10 cellular contexts compared by ENCODE assay signal in the genomic region with DNA sequence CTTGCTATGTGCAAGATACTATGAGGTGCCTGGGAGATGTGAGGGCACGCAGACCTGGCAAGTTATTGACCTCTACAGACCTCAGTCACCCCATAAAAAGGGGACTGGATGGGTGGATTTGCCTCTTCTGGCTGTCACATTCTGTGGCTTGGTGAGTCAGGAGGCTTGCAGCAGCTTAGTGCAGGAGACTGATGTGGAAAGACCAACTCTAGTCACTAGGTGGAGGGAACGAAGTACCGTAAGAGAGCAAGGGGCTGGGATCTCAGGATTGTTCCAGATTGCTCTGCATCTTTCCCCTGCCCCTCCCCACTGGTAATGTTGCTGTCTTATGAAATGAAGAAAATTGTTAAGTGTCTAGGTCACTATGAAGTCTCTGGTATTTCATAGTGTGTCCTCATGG. TPM values are rescaled to one million over a fixed set of nuclear protein-coding genes. Genes with fewer than 3 reads are reported as not detected.
DNase-seq lines count a peak whose midpoint lies in the region; ATAC-seq and TF ChIP-seq lines count a peak whose summit lies in the region.
"Had no signal": no experiment of that assay in that cellular context is flagged by ENCODE, and none has a peak within 500 bp of the region (broad histone marks: within the 10 kb centered on the region; RNA-seq: fewer than 3 reads in every experiment).

No MANE protein-coding gene starts in this region.

- TF ChIP-seq POLR2A in upper lobe of left lung (IDR thresholded peaks at IDR 0.05), result no peak

- H3K36me3 ChIP-seq in upper lobe of left lung, result peaks cover 0 to 24% (median 18%) of the 10 kb centered on the region in 4 donors

- intact Hi-C loops in right cardiac atrium (cut with DNase I), result no loop called here
- intact Hi-C loops in cardiac septum (cut with DNase I), result no loop called here

- peaks cover 53% of the 10 kb centered on the region for H3K4me1 Mint-ChIP-seq in activated T-cell treated with anti-CD3 and anti-CD28 coated beads, Interleukin-2, amount 50 U/mL, for 72 hours (ENCODE audit: low read depth)
- H3K4me1 Mint-ChIP-seq in immature natural killer cell, result peaks cover 52 to 65% of the 10 kb centered on the region in 2 donors

- H3K27me3 Mint-ChIP-seq in activated T-cell treated with anti-CD3 and anti-CD28 coated beads, Interleukin-2, amount 50 U/mL, for 72 hours (ENCODE audit: low read depth), result no peaks in the 10 kb centered on the region
- peaks cover 7 to 20% (median 9%) of the 10 kb centered on the region in 3 donors for H3K27me3 Mint-ChIP-seq in immature natural killer cell (ENCODE audit: low read depth in 3 of 3)

- H3K9me3 ChIP-seq in right cardiac atrium (ENCODE audit: control insufficient read depth, low read length) (no peaks in the 10 kb centered on the region), upper lobe of left lung (no peaks in the 10 kb centered on the region)

- peak overlapping the region; percentile 60 to 93 for H3K4me3 Mint-ChIP-seq in activated T-cell treated with anti-CD3 and anti-CD28 coated beads, Interleukin-2, amount 50 U/mL, for 72 hours
- H3K4me3 Mint-ChIP-seq in immature natural killer cell, result peak overlapping the region in 1 of 5 donors; percentile 12

- H3K4me1 ChIP-seq in right cardiac atrium (ENCODE audit: control insufficient read depth, insufficient read depth, low read length) (peaks cover 20% of the 10 kb centered on the region), upper lobe of left lung (peaks cover 30 to 53% (median 34%) of the 10 kb centered on the region in 4 donors)

- no peaks in the 10 kb centered on the region for H3K9me3 Mint-ChIP-seq in activated T-cell treated with anti-CD3 and anti-CD28 coated beads, Interleukin-2, amount 50 U/mL, for 72 hours
- H3K9me3 Mint-ChIP-seq in immature natural killer cell, result no peaks in the 10 kb centered on the region

- H3K27me3 ChIP-seq in right cardiac atrium (ENCODE audit: control insufficient read depth, insufficient read depth) (no peaks in the 10 kb centered on the region), upper lobe of left lung (no peaks in the 10 kb centered on the region)

- DNase-seq in right cardiac atrium (no peak), cardiac septum (ENCODE audit: low spot score) (no peak), immature natural killer cell (no peak), upper lobe of left lung (peak in 1 of 2 donors; percentile 33), midbrain (lab: John Stamatoyannopoulos, UW) (no peak), NCI-H345 treated with DMSO at 0.1 percent for 48 hours (lab: John Stamatoyannopoulos, UW; ENCODE audit: unreplicated experiment) (no peak)
- DNase-seq in activated T-cell treated with anti-CD3 and anti-CD28 coated beads, Interleukin-2, amount 50 U/mL, for 72 hours, result peak; percentile 28 to 45

- WGBS in right cardiac atrium, result 54% methylated on average over 3 of the region's 3 CpGs
- 60 to 77% methylated on average over 3 of the region's 3 CpGs for WGBS in upper lobe of left lung, 2 donors

- ATAC-seq in right cardiac atrium, result peak in 1 of 2 donors; percentile 11
- ATAC-seq in activated T-cell treated with anti-CD3 and anti-CD28 coated beads, Interleukin-2, amount 50 U/mL, for 72 hours (replicated peaks in 1 of 2), result no peak
- peak; percentile 31 to 40 for ATAC-seq in upper lobe of left lung (ENCODE audit: low FRiP score in 2 of 2)
- ATAC-seq in HG03460 (IDR thresholded peaks at IDR 0.05; ENCODE audit: unreplicated experiment), result no peak

- peaks cover 10 to 18% of the 10 kb centered on the region in 2 donors for H3K36me3 Mint-ChIP-seq in activated T-cell treated with anti-CD3 and anti-CD28 coated beads, Interleukin-2, amount 50 U/mL, for 72 hours (ENCODE audit: insufficient read depth in 2 of 2)
- peaks cover 7 to 12% (median 8%) of the 10 kb centered on the region in 3 donors for H3K36me3 Mint-ChIP-seq in immature natural killer cell

- TF ChIP-seq EP300 in upper lobe of left lung (IDR thresholded peaks at IDR 0.05), result no peak

- peak overlapping the region; percentile 75 for H3K27ac Mint-ChIP-seq in activated T-cell treated with anti-CD3 and anti-CD28 coated beads, Interleukin-2, amount 50 U/mL, for 72 hours
- H3K27ac Mint-ChIP-seq in immature natural killer cell, result peak overlapping the region; percentile 59 to 96 (median 82)

- TF ChIP-seq CTCF in upper lobe of left lung (IDR thresholded peaks at IDR 0.05), result no peak

- H3K27ac ChIP-seq in right cardiac atrium (ENCODE audit: low read length) (peak overlapping the region; percentile 23), upper lobe of left lung (peak overlapping the region in 3 of 4 donors; percentile 12 to 28 (median 24))
- H3K27ac ChIP-seq: VCaP had no signal

- no peak overlapping the region for H3K4me3 ChIP-seq in right cardiac atrium (ENCODE audit: low read length)
- no peak overlapping the region for H3K4me3 ChIP-seq in upper lobe of left lung
- H3K4me3 ChIP-seq: skin epidermis had no signal

RNA-seq across cellular contexts. Expression of a gene that starts 3.3 kb away (rescaled TPM):
- total RNA-seq in right cardiac atrium (100 to 1,000 TPM in 1 of 4 donors, 10 to 100 TPM in 3; 71.9 to 110 (median 84.3) TPM), cardiac septum (71.7 TPM), upper lobe of left lung (10 to 100 TPM; 36.2 to 94.2 (median 77.9) TPM)
- polyA plus RNA-seq in right cardiac atrium (47.0 TPM), immature natural killer cell (100 to 1,000 TPM; 137 to 218 (median 150) TPM)
- 100 to 1,000 TPM in 1 of 2 donors, 10 to 100 TPM in 1; 94.6 to 100 TPM for total RNA-seq in activated T-cell treated with anti-CD3 and anti-CD28 coated beads, Interleukin-2, amount 50 U/mL, for 72 hours

RNA-seq across cellular contexts. Expression of a gene that starts 35.6 kb away (rescaled TPM):
- total RNA-seq in right cardiac atrium (under 1 TPM in 2 of 4 donors, not detected in 2; 0.20 to 0.64 TPM), cardiac septum (not detected), upper lobe of left lung (1 to 10 TPM in 3 of 6 donors, under 1 TPM in 3; 0.10 to 3.3 (median 0.67) TPM)
- polyA plus RNA-seq in right cardiac atrium (not detected), immature natural killer cell (under 1 TPM in 1 of 3 donors, not detected in 2; 0.20 TPM)
- 1 to 10 TPM; 1.7 to 2.7 TPM for total RNA-seq in activated T-cell treated with anti-CD3 and anti-CD28 coated beads, Interleukin-2, amount 50 U/mL, for 72 hours

Comparison
In these comparisons a context has a peak if more than half of its experiments do, and no peak if none do; other contexts are left out.
1. ATAC-seq: peak in upper lobe of left lung (2 of 2); none in activated T-cell treated with anti-CD3 and anti-CD28 coated beads, Interleukin-2, amount 50 U/mL, for 72 hours (0 of 2) and HG03460 (single experiment).
2. DNase-seq: peak in activated T-cell treated with anti-CD3 and anti-CD28 coated beads, Interleukin-2, amount 50 U/mL, for 72 hours (2 of 2); none in right cardiac atrium (0 of 3), cardiac septum (single experiment), immature natural killer cell (0 of 3), midbrain (single experiment) and NCI-H345 treated with DMSO at 0.1 percent for 48 hours (single experiment).